8 cellular contexts compared by ENCODE assay signal in genomic region chr2:38778686-38779082, GRCh38. TPM values are rescaled to one million over a fixed set of nuclear protein-coding genes. Genes with fewer than 3 reads are reported as not detected.
DNase-seq lines count a peak whose midpoint lies in the region; ATAC-seq, FAIRE-seq and TF ChIP-seq lines count a peak whose summit lies in the region.

No MANE protein-coding gene starts in this region.

- H3K27ac Mint-ChIP-seq in mesothelial cell of epicardium, result peak overlapping the region; percentile 94

- intact Hi-C loops in cardiac septum (cut with DNase I), result loop anchor here (1.0 kb wide), 1 partner anchor 27 kb away; the partner anchor contains the start of gene SRSF7
- intact Hi-C loops in GM12878 (cut with micrococcal nuclease; ENCODE audit: unreplicated experiment), result no loop called here

- peaks cover 11% of the 10 kb centered on the region for H3K27me3 Mint-ChIP-seq in mesothelial cell of epicardium (ENCODE audit: low read depth)

- peak overlapping the region; percentile 98 for H2AFZ ChIP-seq in GM12878 (ENCODE audit: control insufficient read depth, low read depth, low read length)

- H3K4me1 ChIP-seq in right atrium auricular region, result peaks cover 0 to 11% of the 10 kb centered on the region in 2 donors
- H3K4me1 ChIP-seq in GM12878 (ENCODE audit: control insufficient read depth, insufficient read depth, low read length), result 0 out of 2 replicates have a peak, but pooled peaks cover 2% of the 10 kb centered on the region

- no peak for TF ChIP-seq RAD21 in GM12878 (IDR thresholded peaks at IDR 0.05; ENCODE audit: insufficient read depth, low read depth, low read length)

- no peak for TF ChIP-seq EP300 in GM12878 (IDR thresholded peaks at IDR 0.05; ENCODE audit: borderline replicate concordance in 1 of 2, control insufficient read depth in 1 of 2, low read depth in 2 of 2, low read length in 2 of 2)

- no peak for TF ChIP-seq CTCF in right atrium auricular region (IDR thresholded peaks at IDR 0.05)
- TF ChIP-seq CTCF in GM12878 (IDR thresholded peaks at IDR 0.05 in 2 of 3, conservative IDR thresholded peaks at IDR 0.05 in 1 of 3; ENCODE audit: control insufficient read depth in 2 of 3, extremely low read depth in 1 of 3, insufficient read depth in 1 of 3, low read depth in 3 of 3, low read length in 3 of 3), result no peak
- TF ChIP-seq CTCF in mesothelial cell of epicardium (IDR thresholded peaks at IDR 0.05; ENCODE audit: unreplicated experiment), result no peak

- peak overlapping the region; percentile 48 for H3K4me2 ChIP-seq in GM12878 (ENCODE audit: control insufficient read depth, insufficient read depth)

- CTCF ChIA-PET in GM12878 (lab: Yijun Ruan, JAX), result no interaction called here

- H3K4me1 Mint-ChIP-seq in mesothelial cell of epicardium, result peaks cover 11% of the 10 kb centered on the region

- no TSS peak for BruUV-seq in GM12878 (replicated peaks; lab: Mats Ljungman, UMichigan)

- H3K9me3 ChIP-seq in right atrium auricular region (no peaks in the 10 kb centered on the region), GM12878 (replicated peaks; ENCODE audit: control insufficient read depth, insufficient read depth, low read length) (no peaks in the 10 kb centered on the region)

- peaks cover 7% of the 10 kb centered on the region for H3K36me3 Mint-ChIP-seq in mesothelial cell of epicardium

- H3K27ac ChIP-seq in right atrium auricular region, result peak overlapping the region; percentile 55 to 59
- H3K27ac ChIP-seq in GM12878 (ENCODE audit: control insufficient read depth, insufficient read depth), result peak overlapping the region; percentile 66

- in situ Hi-C loops in GM12878 (cut with MboI), result no loop called here

- WGBS in GM12878 (ENCODE audit: insufficient coverage, insufficient replicate concordance, low lambda C conversion rate, missing lambda C conversion rate), result 1% methylated on average over 8 of the region's 8 CpGs

- H3K9ac ChIP-seq in GM12878 (ENCODE audit: control insufficient read depth, insufficient read depth, low read length), result peak overlapping the region; percentile 88

- peak overlapping the region; percentile 61 to 67 for H3K4me3 ChIP-seq in right atrium auricular region
- peak overlapping the region; percentile 96 for H3K4me3 ChIP-seq in GM12878

- no peak for TF ChIP-seq POLR2A in GM12878 (IDR thresholded peaks at IDR 0.05; ENCODE audit: low read depth, low read length)

- FAIRE-seq in GM12878 (lab: Jason Lieb, UNC), result no peak

- H3K79me2 ChIP-seq in GM12878 (ENCODE audit: control insufficient read depth, insufficient read depth, low read length), result peaks cover 12% of the 10 kb centered on the region

- peak; percentile 5; the same call in 2 of the 3 replicates for ATAC-seq in GM12878

- POLR2A ChIA-PET in GM12878 (lab: Charles Lee), result interaction anchor here (0.6 to 1.7 kb wide), 2 partner anchors 26 to 131 kb away, joined by 3 to 6 read pairs; no protein-coding TSS in a partner anchor

- H3K36me3 ChIP-seq in right atrium auricular region (peaks cover 17% of the 10 kb centered on the region), GM12878 (ENCODE audit: control insufficient read depth in 2 of 2, insufficient read depth in 2 of 2, low read length in 1 of 2) (peaks cover 0 to 3% of the 10 kb centered on the region in 2 experiments; a peak in 2 of 4 replicates)

- H3K9me3 Mint-ChIP-seq in mesothelial cell of epicardium, result no peaks in the 10 kb centered on the region

- no peaks in the 10 kb centered on the region for H3K27me3 ChIP-seq in right atrium auricular region
- no peaks in the 10 kb centered on the region for H3K27me3 ChIP-seq in GM12878 (replicated peaks in 1 of 2; ENCODE audit: control insufficient read depth in 2 of 2, insufficient read depth in 2 of 2, low read length in 1 of 2)

- no peaks in the 10 kb centered on the region for H4K20me1 ChIP-seq in GM12878 (ENCODE audit: control insufficient read depth, insufficient read depth)

- RAD21 ChIA-PET in GM12878 (lab: Charles Lee; ENCODE audit: unreplicated experiment), result no interaction called here

- SMC1A ChIA-PET in GM12878 (lab: Charles Lee; ENCODE audit: uncharacterized antibody, unreplicated experiment), result interaction anchor here (0.9 kb wide), 1 partner anchor 10 kb away, joined by 3 read pairs; no protein-coding TSS in a partner anchor

- peak overlapping the region; percentile 91 for H3K4me3 Mint-ChIP-seq in mesothelial cell of epicardium

- no peak for DNase-seq in right atrium auricular region (ENCODE audit: low spot score)
- DNase-seq in cardiac septum (ENCODE audit: low spot score), result no peak
- DNase-seq in GM12878 (ENCODE audit: low read depth, low spot score), result no peak
- no peak for DNase-seq in mesothelial cell of epicardium (ENCODE audit: low spot score in 2 of 2, unreplicated experiment in 2 of 2)
- DNase-seq in NCI-H69 (lab: John Stamatoyannopoulos, UW), result no peak
- DNase-seq in stimulated activated naive CD4-positive, alpha-beta T cell (lab: John Stamatoyannopoulos, UW), result no peak
- no peak for DNase-seq in stimulated activated CD4-positive, alpha-beta T cell treated with anti-CD3 and anti-CD28 coated beads, Interleukin-2, amount 100 ng/mL, for 48 hours
- DNase-seq in dedifferentiated amniotic fluid mesenchymal stem cell (ENCODE audit: extremely low spot score), result no peak

TF ChIP-seq in GM12878, 131 proteins besides CTCF, POLR2A, EP300 and RAD21 (continues in another document):
- TF ChIP-seq FOXK2 (IDR thresholded peaks at IDR 0.05) (no peak), ETV6 (conservative IDR thresholded peaks at IDR 0.05 in 1 of 2, IDR thresholded peaks at IDR 0.05 in 1 of 2; ENCODE audit: borderline replicate concordance in 1 of 2, low read depth in 1 of 2) (no peak), MTA3 (IDR thresholded peaks at IDR 0.05; ENCODE audit: borderline replicate concordance, low read length) (no peak), PBX3 (IDR thresholded peaks at IDR 0.05; ENCODE audit: insufficient replicate concordance, low read depth, low read length) (no peak), STAT1 (conservative IDR thresholded peaks at IDR 0.05) (no peak), CHD4 (IDR thresholded peaks at IDR 0.05) (no peak), ZNF24 (IDR thresholded peaks at IDR 0.05) (no peak), USF2 (IDR thresholded peaks at IDR 0.05; ENCODE audit: borderline replicate concordance, low read depth, low read length) (no peak)

RNA-seq across cellular contexts. Expression of gene GEMIN6, which starts 0.7 kb away (rescaled TPM):
- total RNA-seq in right atrium auricular region, result 1 to 10 TPM; 2.2 to 3.9 TPM
- 7.3 TPM for total RNA-seq in cardiac septum
- total RNA-seq in GM12878 (2013; cell fraction: nucleolus; rRNA removed), result 3.4 and 4.3 TPM in 2 replicates
- 14.2 and 16.6 TPM in 2 replicates for total RNA-seq in GM12878 (2014; rRNA removed)
- total RNA-seq in GM12878 (2014; rRNA removed; fragmentation: Illumina TruSeq; extraction: Trizol), result 23.8 and 24.1 TPM in 2 replicates
- 22.1 and 22.9 TPM in 2 replicates for total RNA-seq in GM12878 (2021)
- polyA plus RNA-seq in GM12878 (2011; ENCODE audit: low read depth), result 4.8 TPM
- 28.4 and 38.0 TPM in 2 replicates for polyA plus RNA-seq in GM12878 (2011; rRNA removed)
- 10.4 and 12.1 TPM in 2 replicates for polyA plus RNA-seq in GM12878 (2011; cell fraction: cytosol; rRNA removed)
- 6.0 and 6.3 TPM in 2 replicates for polyA plus RNA-seq in GM12878 (2011; cell fraction: nucleus; rRNA removed)
- polyA plus RNA-seq in GM12878 (2012), result 7.9 and 11.0 TPM in 2 replicates
- 16.6 and 25.6 TPM in 2 replicates for polyA plus RNA-seq in GM12878 (2014; fragmentation: Illumina TruSeq; extraction: Trizol)
- polyA plus RNA-seq in GM12878 (2014; fragmentation: Nextera tagmentation; extraction: Ambion mirVana), result 10 to 100 TPM; 63.4 to 67.6 TPM
- 16.3 and 16.6 TPM in 2 replicates for polyA plus RNA-seq in GM12878 (2014; rRNA removed)
- 10 to 100 TPM; 31.7 to 40.3 TPM for polyA plus RNA-seq in GM12878 (2016; fragmentation: Nextera tagmentation; extraction: Ambion mirVana)
- polyA minus RNA-seq in GM12878 (2011; rRNA and poly(A)+ RNA removed), result 3.9 and 5.3 TPM in 2 replicates
- polyA minus RNA-seq in GM12878 (2011; cell fraction: cytosol; rRNA and poly(A)+ RNA removed), result 2.9 and 3.3 TPM in 2 replicates
- polyA minus RNA-seq in GM12878 (2011; cell fraction: nucleus; rRNA and poly(A)+ RNA removed), result 1.2 and 2.1 TPM in 2 replicates
- 12.0 to 13.0 TPM (median 12.0 TPM) in 3 replicates for total RNA-seq in mesothelial cell of epicardium

RNA-seq across cellular contexts. Expression of gene SRSF7, which starts 27.5 kb away (rescaled TPM):
- total RNA-seq in right atrium auricular region, result 10 to 100 TPM; 32.1 to 44.3 TPM
- total RNA-seq in cardiac septum, result 55.0 TPM
- total RNA-seq in GM12878 (2013; cell fraction: nucleolus; rRNA removed), result 134 and 148 TPM in 2 replicates
- total RNA-seq in GM12878 (2014; rRNA removed), result 205 and 241 TPM in 2 replicates
- 352 and 361 TPM in 2 replicates for total RNA-seq in GM12878 (2014; rRNA removed; fragmentation: Illumina TruSeq; extraction: Trizol)
- 275 and 278 TPM in 2 replicates for total RNA-seq in GM12878 (2021)
- 276 TPM for polyA plus RNA-seq in GM12878 (2011; ENCODE audit: low read depth)
- polyA plus RNA-seq in GM12878 (2011; rRNA removed), result 538 and 623 TPM in 2 replicates
- polyA plus RNA-seq in GM12878 (2011; cell fraction: cytosol; rRNA removed), result 201 and 240 TPM in 2 replicates
- 731 and 872 TPM in 2 replicates for polyA plus RNA-seq in GM12878 (2011; cell fraction: nucleus; rRNA removed)
- polyA plus RNA-seq in GM12878 (2012), result 229 and 278 TPM in 2 replicates
- 315 and 320 TPM in 2 replicates for polyA plus RNA-seq in GM12878 (2014; fragmentation: Illumina TruSeq; extraction: Trizol)
- 100 to 1,000 TPM; 753 to 785 TPM for polyA plus RNA-seq in GM12878 (2014; fragmentation: Nextera tagmentation; extraction: Ambion mirVana)
- 282 and 313 TPM in 2 replicates for polyA plus RNA-seq in GM12878 (2014; rRNA removed)
- polyA plus RNA-seq in GM12878 (2016; fragmentation: Nextera tagmentation; extraction: Ambion mirVana), result 100 to 1,000 TPM; 456 to 494 TPM
- 221 and 363 TPM in 2 replicates for polyA minus RNA-seq in GM12878 (2011; rRNA and poly(A)+ RNA removed)
- polyA minus RNA-seq in GM12878 (2011; cell fraction: cytosol; rRNA and poly(A)+ RNA removed), result 54.8 and 70.5 TPM in 2 replicates
- 117 and 178 TPM in 2 replicates for polyA minus RNA-seq in GM12878 (2011; cell fraction: nucleus; rRNA and poly(A)+ RNA removed)
- total RNA-seq in mesothelial cell of epicardium, result 185 to 189 TPM (median 187 TPM) in 3 replicates
